In genomic region chr3:186002884-186003472, GRCh38 we compare ENCODE assay signal across 9 cellular contexts.
DNase-seq lines count a peak whose midpoint lies in the region; ATAC-seq, FAIRE-seq and TF ChIP-seq lines count a peak whose summit lies in the region.
"Had no signal": no experiment of that assay in that cellular context is flagged by ENCODE, and none has a peak within 500 bp of the region (broad histone marks: within the 10 kb centered on the region; RNA-seq: fewer than 3 reads in every experiment).

No MANE protein-coding gene starts in this region.

- ATAC-seq in HG03045 (IDR thresholded peaks at IDR 0.05; ENCODE audit: unreplicated experiment) (no peak), GM19328 (IDR thresholded peaks at IDR 0.05; ENCODE audit: unreplicated experiment) (no peak)

- no peak for DNase-seq in D721Med (ENCODE audit: insufficient read length, low spot score)
- DNase-seq in H9 = peak; percentile 54
- peak; percentile 13 for DNase-seq in SKM-1 (lab: John Stamatoyannopoulos, UW; ENCODE audit: unreplicated experiment)
- peak; percentile 50 for DNase-seq in iPS-NIHi7 (ENCODE audit: extremely low spot score)
- no peak for DNase-seq in cerebellum (ENCODE audit: low spot score)
- no peak for DNase-seq in activated CD4-positive, alpha-beta T cell treated with anti-CD3 and anti-CD28 coated beads, Interleukin-2, amount 10 ng/mL, durations not matched to agents 24 days and 14 days
- DNase-seq: occipital lobe had no signal

- H3K27me3 ChIP-seq in H9 (ENCODE audit: insufficient read depth, low read length) = no peaks in the 10 kb centered on the region

- FAIRE-seq in D721Med (lab: Jason Lieb, UNC) = no peak

- H3K23ac ChIP-seq in H9 (ENCODE audit: insufficient read length, low read depth, low read length) = no peak overlapping the region

- no peak overlapping the region for H2AK5ac ChIP-seq in H9 (ENCODE audit: insufficient read length, low read length)

- no peak overlapping the region for H3K4ac ChIP-seq in H9 (ENCODE audit: low read depth, low read length)

- H3K27me3 Mint-ChIP-seq in H9 (ENCODE audit: low read depth) = peaks cover 7% of the 10 kb centered on the region
- H3K27me3 Mint-ChIP-seq in activated CD4-positive, alpha-beta T cell treated with anti-CD3 and anti-CD28 coated beads, Interleukin-2, amount 10 ng/mL, durations not matched to agents 24 days and 14 days = peaks cover 25% of the 10 kb centered on the region

- no peak overlapping the region for H3K27ac ChIP-seq in H9 (ENCODE audit: insufficient read length, low read depth, low read length)

- no peak overlapping the region for H3K4me3 Mint-ChIP-seq in H9
- no peak overlapping the region for H3K4me3 Mint-ChIP-seq in activated CD4-positive, alpha-beta T cell treated with anti-CD3 and anti-CD28 coated beads, Interleukin-2, amount 10 ng/mL, durations not matched to agents 24 days and 14 days

- H3K9me3 ChIP-seq in H9 (ENCODE audit: control insufficient read depth, low read depth, low read length) = no peaks in the 10 kb centered on the region

- H3K79me2 ChIP-seq in H9 (ENCODE audit: insufficient read depth, low read length) = no peaks in the 10 kb centered on the region

- H3K27ac Mint-ChIP-seq in H9 = no peak overlapping the region
- H3K27ac Mint-ChIP-seq in activated CD4-positive, alpha-beta T cell treated with anti-CD3 and anti-CD28 coated beads, Interleukin-2, amount 10 ng/mL, durations not matched to agents 24 days and 14 days = no peak overlapping the region

- no peaks in the 10 kb centered on the region for H3K4me1 Mint-ChIP-seq in H9
- no peaks in the 10 kb centered on the region for H3K4me1 Mint-ChIP-seq in activated CD4-positive, alpha-beta T cell treated with anti-CD3 and anti-CD28 coated beads, Interleukin-2, amount 10 ng/mL, durations not matched to agents 24 days and 14 days

- WGBS in H9 (ENCODE audit: extremely low coverage, insufficient read length, low lambda C conversion rate) = no CpG with 5 or more reads among the region's 3 CpGs

- H2BK12ac ChIP-seq in H9 (ENCODE audit: insufficient read length, low read depth, low read length) = no peak overlapping the region

- no peaks in the 10 kb centered on the region for H3K4me1 ChIP-seq in H9 (ENCODE audit: insufficient read depth, low read length)

- no peak overlapping the region for H2BK15ac ChIP-seq in H9 (ENCODE audit: low read depth, low read length)

- no peak overlapping the region for H4K5ac ChIP-seq in H9 (ENCODE audit: insufficient read length, low read depth, low read length)

- H4K91ac ChIP-seq in H9 (ENCODE audit: insufficient read length, low read depth, low read length) = no peak overlapping the region

- TF ChIP-seq CTCF in D721Med (IDR thresholded peaks at IDR 0.05; ENCODE audit: insufficient read depth, missing control alignments) = peak; percentile 20
- peak; percentile 69 for TF ChIP-seq CTCF in H9 (conservative IDR thresholded peaks at IDR 0.05)

- H3K4me2 ChIP-seq in H9 (ENCODE audit: insufficient read depth, insufficient read length, low read length) = no peak overlapping the region

- H3K14ac ChIP-seq in H9 (ENCODE audit: insufficient read depth, low read length) = no peak overlapping the region

- H3K56ac ChIP-seq in H9 (ENCODE audit: insufficient read length, low read depth, low read length) = no peak overlapping the region

- H3K23me2 ChIP-seq in H9 (ENCODE audit: insufficient read length, low read depth, low read length, poor library complexity, severe bottlenecking) = no peaks in the 10 kb centered on the region

- no peak overlapping the region for H2BK5ac ChIP-seq in H9 (ENCODE audit: insufficient read length, low read length)

- intact Hi-C loops in activated CD4-positive, alpha-beta T cell treated with anti-CD3 and anti-CD28 coated beads, Interleukin-2, amount 10 ng/mL, durations not matched to agents 24 days and 14 days (cut with micrococcal nuclease) = no loop called here

- H3K79me1 ChIP-seq in H9 (ENCODE audit: insufficient read depth, low read depth, low read length, poor library complexity, severe bottlenecking) = no peaks in the 10 kb centered on the region

- H2BK20ac ChIP-seq in H9 (ENCODE audit: low read depth, low read length, poor library complexity, severe bottlenecking) = no peak overlapping the region

- H3K9me3 Mint-ChIP-seq in H9 = peaks cover 0 to 3% of the 10 kb centered on the region in 2 experiments; a peak in 1 of 5 replicates
- H3K9me3 Mint-ChIP-seq in activated CD4-positive, alpha-beta T cell treated with anti-CD3 and anti-CD28 coated beads, Interleukin-2, amount 10 ng/mL, durations not matched to agents 24 days and 14 days = no peaks in the 10 kb centered on the region

- H3K18ac ChIP-seq in H9 (ENCODE audit: insufficient read length, low read depth, low read length) = no peak overlapping the region

- no peak overlapping the region for H3K9ac ChIP-seq in H9 (ENCODE audit: extremely low read depth, insufficient read length, low read length)

- no peaks in the 10 kb centered on the region for H3K36me3 Mint-ChIP-seq in H9 (ENCODE audit: insufficient read depth in 1 of 3, low read depth in 3 of 3)
- H3K36me3 Mint-ChIP-seq in activated CD4-positive, alpha-beta T cell treated with anti-CD3 and anti-CD28 coated beads, Interleukin-2, amount 10 ng/mL, durations not matched to agents 24 days and 14 days (ENCODE audit: low read depth) = no peaks in the 10 kb centered on the region

- no peak overlapping the region for H2AFZ ChIP-seq in H9 (ENCODE audit: low read length)

- H3T11ph ChIP-seq in H9 (ENCODE audit: low read length) = no peak overlapping the region

- no peaks in the 10 kb centered on the region for H4K20me1 ChIP-seq in H9 (ENCODE audit: control insufficient read depth, insufficient read depth, insufficient read length)

- H4K8ac ChIP-seq in H9 (replicated peaks; ENCODE audit: insufficient read length, low read depth, low read length) = no peak overlapping the region

- no peak overlapping the region for H2BK120ac ChIP-seq in H9 (ENCODE audit: low read depth, low read length, poor library complexity, severe bottlenecking)

Comparison
In these comparisons a context has a peak if more than half of its experiments do, and no peak if none do; other contexts are left out.
1. DNase-seq: peak in H9 (single experiment), SKM-1 (single experiment) and iPS-NIHi7 (single experiment); none in D721Med (single experiment), cerebellum (single experiment) and activated CD4-positive, alpha-beta T cell treated with anti-CD3 and anti-CD28 coated beads, Interleukin-2, amount 10 ng/mL, durations not matched to agents 24 days and 14 days (single experiment).